ENCODE assay signal across 9 cellular contexts in the genomic region with DNA sequence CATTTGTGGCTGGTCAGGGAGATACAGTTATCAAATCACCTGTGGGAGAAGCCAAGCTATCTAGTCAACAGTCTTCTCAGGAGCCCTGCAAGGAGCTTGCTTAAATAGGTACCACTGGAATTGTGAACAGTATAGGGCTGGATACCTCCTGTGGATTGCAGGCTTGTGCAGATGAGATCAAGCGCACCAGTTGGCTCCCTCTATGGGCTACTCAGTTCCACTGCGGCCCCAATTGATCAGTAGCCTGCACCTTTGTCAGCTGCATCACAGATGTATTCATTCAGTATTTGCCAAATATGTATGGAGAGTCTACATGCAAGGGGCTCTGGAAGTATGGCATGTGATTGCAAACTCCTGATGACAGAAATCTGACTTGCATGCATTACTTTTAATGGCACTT. TPM values are rescaled to one million over a fixed set of nuclear protein-coding genes. Genes with fewer than 3 reads are reported as not detected.
A peak's percentile ranks its signal among the peaks of the same experiment; 100 is the strongest.
DNase-seq lines count a peak whose midpoint lies in the region; ATAC-seq, FAIRE-seq and TF ChIP-seq lines count a peak whose summit lies in the region.
"Had no signal": no experiment of that assay in that cellular context is flagged by ENCODE, and none has a peak within 500 bp of the region (broad histone marks: within the 10 kb centered on the region; RNA-seq: fewer than 3 reads in every experiment).

No MANE protein-coding gene starts in this region.

- H3K36me3 ChIP-seq in adipocyte (ENCODE audit: control insufficient read depth, insufficient read depth, low read length, severe bottlenecking), result no peaks in the 10 kb centered on the region
- no peaks in the 10 kb centered on the region for H3K36me3 ChIP-seq in mesenchymal stem cell (ENCODE audit: control insufficient read depth in 1 of 2, insufficient read depth in 2 of 2, low read depth in 1 of 2, low read length in 2 of 2)

- H3K9me3 ChIP-seq in adipocyte (ENCODE audit: control insufficient read depth, low read length) (no peaks in the 10 kb centered on the region), mesenchymal stem cell (ENCODE audit: control insufficient read depth, low read length) (no peaks in the 10 kb centered on the region)

- DNase-seq in adipocyte (ENCODE audit: low read depth), result peak; percentile 36
- peak; percentile 17 for DNase-seq in mesenchymal stem cell
- DNase-seq in urothelium cell line (ENCODE audit: low spot score), result no peak
- no peak for DNase-seq in COR-L47 (lab: John Stamatoyannopoulos, UW)
- no peak for DNase-seq in NCI-H748 (lab: John Stamatoyannopoulos, UW; ENCODE audit: unreplicated experiment)
- DNase-seq: left cardiac atrium had no signal

- no peak overlapping the region for H3K14ac ChIP-seq in mesenchymal stem cell (ENCODE audit: low read length in 2 of 2)

- no peak overlapping the region for H2AFZ ChIP-seq in mesenchymal stem cell (ENCODE audit: low read depth, low read length)

- H3K27ac ChIP-seq in mesenchymal stem cell (ENCODE audit: low read length, poor library complexity, severe bottlenecking), result no peak overlapping the region

- FAIRE-seq in urothelium cell line (lab: Jason Lieb, UNC), result no peak

- H3K4me1 ChIP-seq in adipocyte (ENCODE audit: control insufficient read depth, insufficient read depth, low read length) (no peaks in the 10 kb centered on the region), mesenchymal stem cell (ENCODE audit: control insufficient read depth, insufficient read depth, low read depth, low read length) (no peaks in the 10 kb centered on the region)

- no peak overlapping the region for H3K18ac ChIP-seq in mesenchymal stem cell (ENCODE audit: low read depth in 1 of 2, low read length in 2 of 2)

- no peak overlapping the region for H3K23ac ChIP-seq in mesenchymal stem cell (ENCODE audit: low read length in 2 of 2)

- TF ChIP-seq CTCF in GM12872 (IDR thresholded peaks at IDR 0.05; ENCODE audit: insufficient read depth, low read depth, low read length), result peak; percentile 59

- WGBS in mesenchymal stem cell, result no CpG with 5 or more reads among the region's 2 CpGs

- H2BK12ac ChIP-seq in mesenchymal stem cell (ENCODE audit: low read length in 2 of 2), result no peak overlapping the region

- H3K9ac ChIP-seq in adipocyte (ENCODE audit: low read length), result no peak overlapping the region
- no peak overlapping the region for H3K9ac ChIP-seq in mesenchymal stem cell (ENCODE audit: low read length)

- H2AK5ac ChIP-seq in mesenchymal stem cell (ENCODE audit: low read length, severe bottlenecking), result no peak overlapping the region

- H2BK15ac ChIP-seq in mesenchymal stem cell (ENCODE audit: low read depth, poor library complexity, severe bottlenecking), result no peak overlapping the region

- no peak overlapping the region for H3K4me3 ChIP-seq in adipocyte (ENCODE audit: low read length)
- no peak overlapping the region for H3K4me3 ChIP-seq in mesenchymal stem cell (ENCODE audit: insufficient read depth in 1 of 2, low read depth in 1 of 2, low read length in 2 of 2)

- peaks cover 15% of the 10 kb centered on the region for H3K27me3 ChIP-seq in adipocyte (replicated peaks; ENCODE audit: control insufficient read depth, insufficient read depth, low read length)
- peaks cover 0 to 21% of the 10 kb centered on the region in 2 experiments for H3K27me3 ChIP-seq in mesenchymal stem cell (ENCODE audit: control insufficient read depth in 1 of 2, insufficient read depth in 1 of 2, low read length in 2 of 2)

- H4K91ac ChIP-seq in mesenchymal stem cell (ENCODE audit: low read length), result no peak overlapping the region

- H4K8ac ChIP-seq in mesenchymal stem cell (ENCODE audit: low read length), result no peak overlapping the region

- H2BK5ac ChIP-seq in mesenchymal stem cell (ENCODE audit: low read depth, low read length, poor library complexity, severe bottlenecking), result no peak overlapping the region

- H2BK120ac ChIP-seq in mesenchymal stem cell (ENCODE audit: low read depth, low read length), result no peak overlapping the region

- H3K4me2 ChIP-seq in mesenchymal stem cell (ENCODE audit: low read length, poor library complexity, severe bottlenecking), result no peak overlapping the region

- no peaks in the 10 kb centered on the region for H3K79me1 ChIP-seq in mesenchymal stem cell (replicated peaks; ENCODE audit: low read length, poor library complexity, severe bottlenecking)

- no peak overlapping the region for H3K4ac ChIP-seq in mesenchymal stem cell (ENCODE audit: low read depth in 1 of 2, low read length in 2 of 2)

- peak; percentile 49 for ATAC-seq in HG03354 (IDR thresholded peaks at IDR 0.05; ENCODE audit: poor library complexity, severe bottlenecking, unreplicated experiment)
- no peak for ATAC-seq in GM21515 (IDR thresholded peaks at IDR 0.05; ENCODE audit: unreplicated experiment)
- ATAC-seq: left cardiac atrium had no signal

RNA-seq across cellular contexts. Expression of a gene that starts 28.6 kb away (rescaled TPM):
- polyA plus RNA-seq in mesenchymal stem cell (2013, experiment 1 of 2), result not detected
- not detected for polyA plus RNA-seq in mesenchymal stem cell (2013, experiment 2 of 2)

Comparison
In these comparisons a context has a peak if more than half of its experiments do, and no peak if none do; other contexts are left out.
1. DNase-seq: peak in adipocyte (single experiment) and mesenchymal stem cell (single experiment); none in urothelium cell line (single experiment), COR-L47 (single experiment) and NCI-H748 (single experiment).